In the genomic region with DNA sequence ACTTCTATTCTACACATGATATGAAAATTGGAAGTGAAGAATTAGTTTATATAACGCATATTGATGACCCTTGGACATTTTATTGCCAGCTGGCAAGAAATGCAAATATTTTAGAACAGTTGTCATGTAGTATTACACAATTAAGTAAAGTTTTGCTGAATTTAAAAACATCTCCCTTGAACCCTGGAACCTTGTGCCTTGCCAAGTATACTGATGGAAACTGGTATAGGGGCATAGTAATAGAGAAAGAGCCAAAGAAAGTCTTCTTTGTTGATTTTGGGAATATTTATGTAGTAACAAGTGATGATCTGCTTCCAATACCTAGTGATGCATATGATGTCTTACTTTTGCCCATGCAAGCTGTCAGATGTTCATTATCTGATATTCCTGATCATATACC, we compare ENCODE assay signal across 10 cellular contexts. TPM values are rescaled to one million over a fixed set of nuclear protein-coding genes. Genes with fewer than 3 reads are reported as not detected.
"Had no signal": no experiment of that assay in that cellular context is flagged by ENCODE, and none has a peak within 500 bp of the region (broad histone marks: within the 10 kb centered on the region; RNA-seq: fewer than 3 reads in every experiment).

No MANE protein-coding gene starts in this region.

- ATAC-seq: K562 had no signal

- H3K4me1 ChIP-seq: HAP-1 had no signal

- H3K4me3 ChIP-seq: GM23248, HAP-1, K562 had no signal

- FAIRE-seq: K562 had no signal

- H3K9me3 ChIP-seq: HAP-1 had no signal

- H2AFZ ChIP-seq: GM23248 had no signal

- H3K27ac ChIP-seq: GM23248, HL-60 had no signal

- DNase-seq: GM23248, GOT3, H7, IMR-90, KG1 had no signal

- H3K36me3 ChIP-seq: HAP-1 had no signal

RNA-seq across cellular contexts. Expression of gene TDRD6, which starts 3.4 kb away (rescaled TPM):
- total RNA-seq: GM23248, H7, HT1080, IMR-90 had no signal
- polyA plus RNA-seq: GM23248, IMR-90 had no signal

RNA-seq across cellular contexts. Expression of gene SLC25A27, which starts 38.3 kb away (rescaled TPM):
- total RNA-seq: IMR-90, K562 had no signal
- polyA plus RNA-seq: K562 had no signal

RNA-seq across cellular contexts. Expression of gene CYP39A1, which starts 38.4 kb away (rescaled TPM):
- total RNA-seq: GM23248, IMR-90, K562 had no signal
- polyA plus RNA-seq: K562 had no signal

RNA-seq across cellular contexts. Expression of gene PLA2G7, which starts 44.1 kb away (rescaled TPM):
- total RNA-seq: GM23248, H4, HT1080, IMR-90, K562 had no signal
- polyA plus RNA-seq: GM23248, IMR-90, K562 had no signal

RNA-seq across cellular contexts. Expression of gene ANKRD66, which starts 55.7 kb away (rescaled TPM):
- total RNA-seq: GM23248, H4, H7, HT1080, IMR-90, K562 had no signal
- polyA plus RNA-seq: GM23248, IMR-90, K562 had no signal
